8 cellular contexts compared by ENCODE assay signal in genomic region chr19:24033308-24033961, GRCh38. TPM values are rescaled to one million over a fixed set of nuclear protein-coding genes. Genes with fewer than 3 reads are reported as not detected.
A peak's percentile ranks its signal among the peaks of the same experiment; 100 is the strongest.
DNase-seq lines count a peak whose midpoint lies in the region; ATAC-seq and TF ChIP-seq lines count a peak whose summit lies in the region.

No MANE protein-coding gene starts in this region.

- TF ChIP-seq POLR2A in GM18951 (IDR thresholded peaks at IDR 0.05; ENCODE audit: extremely low read depth, insufficient read depth, insufficient read length) = peak; percentile 73

- H3K4me1 Mint-ChIP-seq in activated CD4-positive, alpha-beta T cell treated with anti-CD3 and anti-CD28 coated beads, Interleukin-2, amount 10 ng/mL, durations not matched to agents 24 days and 14 days = peaks cover 23% of the 10 kb centered on the region

- DNase-seq in AG09309 (ENCODE audit: low read depth) (peak; percentile 68), NCI-H446 (lab: John Stamatoyannopoulos, UW) (peak; percentile 82 to 95), coronary artery (ENCODE audit: low spot score) (peak; percentile 94), left lobe of liver (ENCODE audit: low spot score) (peak; percentile 92)
- DNase-seq in activated CD4-positive, alpha-beta T cell treated with anti-CD3 and anti-CD28 coated beads, Interleukin-2, amount 10 ng/mL, durations not matched to agents 24 days and 14 days = peak; percentile 94
- peak; percentile 80 to 84 for DNase-seq in stimulated activated CD4-positive, alpha-beta T cell treated with anti-CD3 and anti-CD28 coated beads, Interleukin-2, amount 100 ng/mL, for 24 hours

- H3K4me3 ChIP-seq in AG09309 (ENCODE audit: control insufficient read depth, low read depth, low read length) = peak overlapping the region; percentile 90
- peak overlapping the region; percentile 77 for H3K4me3 ChIP-seq in coronary artery

- ATAC-seq in HG03175 (IDR thresholded peaks at IDR 0.05; ENCODE audit: unreplicated experiment) = peak; percentile 97
- peak; percentile 93 for ATAC-seq in left lobe of liver

- peaks cover 21% of the 10 kb centered on the region for H3K36me3 Mint-ChIP-seq in activated CD4-positive, alpha-beta T cell treated with anti-CD3 and anti-CD28 coated beads, Interleukin-2, amount 10 ng/mL, durations not matched to agents 24 days and 14 days (ENCODE audit: low read depth)

- H3K9me3 Mint-ChIP-seq in activated CD4-positive, alpha-beta T cell treated with anti-CD3 and anti-CD28 coated beads, Interleukin-2, amount 10 ng/mL, durations not matched to agents 24 days and 14 days = peaks cover 5% of the 10 kb centered on the region

- peak overlapping the region; percentile 99 for H3K27ac Mint-ChIP-seq in activated CD4-positive, alpha-beta T cell treated with anti-CD3 and anti-CD28 coated beads, Interleukin-2, amount 10 ng/mL, durations not matched to agents 24 days and 14 days

- H3K27ac ChIP-seq in coronary artery = peak overlapping the region; percentile 79 to 91

- in situ Hi-C loops in GM18951 (cut with MboI; ENCODE audit: low sequenced_read_pairs, unreplicated experiment) = no loop called here

- intact Hi-C loops in activated CD4-positive, alpha-beta T cell treated with anti-CD3 and anti-CD28 coated beads, Interleukin-2, amount 10 ng/mL, durations not matched to agents 24 days and 14 days (cut with micrococcal nuclease) = loop anchor here (1.0 to 5.0 kb wide), 3 partner anchors 54 to 276 kb away; partner anchors contain the start of genes ZNF254, ZNF681 and ZNF726

- TF ChIP-seq CTCF in AG09309 (IDR thresholded peaks at IDR 0.05; ENCODE audit: control insufficient read depth, insufficient read depth, low read depth, low read length, missing control alignments) = no peak
- TF ChIP-seq CTCF in coronary artery (IDR thresholded peaks at IDR 0.05) = no peak

- no peaks in the 10 kb centered on the region for H3K27me3 Mint-ChIP-seq in activated CD4-positive, alpha-beta T cell treated with anti-CD3 and anti-CD28 coated beads, Interleukin-2, amount 10 ng/mL, durations not matched to agents 24 days and 14 days

- H3K4me3 Mint-ChIP-seq in activated CD4-positive, alpha-beta T cell treated with anti-CD3 and anti-CD28 coated beads, Interleukin-2, amount 10 ng/mL, durations not matched to agents 24 days and 14 days = peak overlapping the region; percentile 98

RNA-seq across cellular contexts. Expression of gene ZNF254, which starts 53.6 kb away (rescaled TPM):
- total RNA-seq in activated CD4-positive, alpha-beta T cell treated with anti-CD3 and anti-CD28 coated beads, Interleukin-2, amount 10 ng/mL, durations not matched to agents 24 days and 14 days = 10.3 and 10.9 TPM in 2 replicates
- 5.8 TPM for total RNA-seq in left lobe of liver

Comparison
In these comparisons a context has a peak if more than half of its experiments do, and no peak if none do; other contexts are left out.
1. Peak in every context shown above with its lines: DNase-seq, ATAC-seq, H3K4me3 ChIP-seq and H3K27ac ChIP-seq.